Comparison of ENCODE assay signal across 18 cellular contexts in the genomic region with DNA sequence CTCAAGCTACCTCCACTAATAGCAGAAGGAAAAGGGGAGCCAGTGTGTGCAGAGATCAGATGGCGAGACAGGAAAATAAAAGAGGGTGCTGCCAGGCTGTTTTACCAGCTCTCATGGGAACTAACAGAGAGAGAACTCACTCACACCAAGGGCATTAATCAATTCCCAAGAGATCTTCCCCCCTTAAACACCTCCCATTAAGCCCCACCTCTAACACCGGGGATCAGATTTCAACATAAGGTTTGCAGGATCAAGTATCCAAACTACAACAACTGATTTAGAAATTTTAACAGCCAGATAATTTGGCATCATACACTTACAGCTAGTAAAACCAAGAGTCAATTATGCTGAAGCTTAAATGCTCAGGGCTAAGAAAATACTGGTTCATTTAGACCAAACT. TPM values are rescaled to one million over a fixed set of nuclear protein-coding genes. Genes with fewer than 3 reads are reported as not detected.
DNase-seq lines count a peak whose midpoint lies in the region; ATAC-seq and TF ChIP-seq lines count a peak whose summit lies in the region.
"Had no signal": no experiment of that assay in that cellular context is flagged by ENCODE, and none has a peak within 500 bp of the region (broad histone marks: within the 10 kb centered on the region; RNA-seq: fewer than 3 reads in every experiment).

No MANE protein-coding gene starts in this region.

- peaks cover 14% of the 10 kb centered on the region for H3K4me1 Mint-ChIP-seq in mesothelial cell of epicardium

- no peaks in the 10 kb centered on the region for H3K9me3 Mint-ChIP-seq in mesothelial cell of epicardium
- H3K9me3 Mint-ChIP-seq: CD14-positive monocyte had no signal

- peaks cover 33% of the 10 kb centered on the region for H3K36me3 Mint-ChIP-seq in mesothelial cell of epicardium
- H3K36me3 Mint-ChIP-seq: CD14-positive monocyte had no signal

- TF ChIP-seq CTCF in mesothelial cell of epicardium (IDR thresholded peaks at IDR 0.05; ENCODE audit: unreplicated experiment) = no peak

- H3K4me3 Mint-ChIP-seq in mesothelial cell of epicardium = no peak overlapping the region
- H3K4me3 Mint-ChIP-seq: CD14-positive monocyte had no signal

- no peak for ATAC-seq in HG03045 (IDR thresholded peaks at IDR 0.05; ENCODE audit: unreplicated experiment)
- ATAC-seq: Panc1 had no signal

- H3K27me3 Mint-ChIP-seq in mesothelial cell of epicardium (ENCODE audit: low read depth) = no peaks in the 10 kb centered on the region

- peak; percentile 84 for DNase-seq in DMS153 treated with DMSO at 0.1 percent for 48 hours (lab: John Stamatoyannopoulos, UW; ENCODE audit: unreplicated experiment)
- DNase-seq in NCI-H1105 (lab: John Stamatoyannopoulos, UW) = peak; percentile 91
- peak; percentile 94 for DNase-seq in NCI-H82 (lab: John Stamatoyannopoulos, UW)
- no peak for DNase-seq in mesothelial cell of epicardium (ENCODE audit: low spot score in 2 of 2, unreplicated experiment in 2 of 2)
- DNase-seq in hepatic stellate cell (ENCODE audit: low spot score) = no peak
- DNase-seq in activated T-cell treated with anti-CD3 and anti-CD28 coated beads, Interleukin-2, amount 50 U/mL, for 1 hour = no peak
- DNase-seq: activated CD4-positive, alpha-beta T cell treated with anti-CD3 and anti-CD28 coated beads, Interleukin-2, amount 50 U/mL, for 48 hours; DMS79 treated with DMSO at 0.1 percent for 48 hours; islet precursor cell; NCI-H446 treated with DMSO at 0.1 percent for 48 hours; SK-N-SH; stimulated activated CD4-positive, alpha-beta T cell treated with anti-CD3 and anti-CD28 coated beads, Interleukin-4, amount 100 ng/mL, for 24 hours; thyroid gland had no signal

- H3K27ac Mint-ChIP-seq in mesothelial cell of epicardium = peak overlapping the region; percentile 8
- H3K27ac Mint-ChIP-seq: CD14-positive monocyte had no signal

RNA-seq across cellular contexts. Expression of a gene that starts 18.9 kb away (rescaled TPM):
- 25.7 to 26.6 TPM (median 25.9 TPM) in 3 replicates for total RNA-seq in mesothelial cell of epicardium

RNA-seq across cellular contexts. Expression of a gene that starts 57.8 kb away (rescaled TPM):
- total RNA-seq in mesothelial cell of epicardium = 0.69 to 1.6 TPM (median 0.69 TPM) in 3 replicates
- total RNA-seq: glomerular endothelial cell, HT-29 had no signal

Comparison
In these comparisons a context has a peak if more than half of its experiments do, and no peak if none do; other contexts are left out.
1. DNase-seq: peak in DMS153 treated with DMSO at 0.1 percent for 48 hours (single experiment), NCI-H1105 (single experiment) and NCI-H82 (single experiment); none in mesothelial cell of epicardium (0 of 2), hepatic stellate cell (single experiment) and activated T-cell treated with anti-CD3 and anti-CD28 coated beads, Interleukin-2, amount 50 U/mL, for 1 hour (single experiment).